8 cellular contexts compared by ENCODE assay signal in the genomic region with DNA sequence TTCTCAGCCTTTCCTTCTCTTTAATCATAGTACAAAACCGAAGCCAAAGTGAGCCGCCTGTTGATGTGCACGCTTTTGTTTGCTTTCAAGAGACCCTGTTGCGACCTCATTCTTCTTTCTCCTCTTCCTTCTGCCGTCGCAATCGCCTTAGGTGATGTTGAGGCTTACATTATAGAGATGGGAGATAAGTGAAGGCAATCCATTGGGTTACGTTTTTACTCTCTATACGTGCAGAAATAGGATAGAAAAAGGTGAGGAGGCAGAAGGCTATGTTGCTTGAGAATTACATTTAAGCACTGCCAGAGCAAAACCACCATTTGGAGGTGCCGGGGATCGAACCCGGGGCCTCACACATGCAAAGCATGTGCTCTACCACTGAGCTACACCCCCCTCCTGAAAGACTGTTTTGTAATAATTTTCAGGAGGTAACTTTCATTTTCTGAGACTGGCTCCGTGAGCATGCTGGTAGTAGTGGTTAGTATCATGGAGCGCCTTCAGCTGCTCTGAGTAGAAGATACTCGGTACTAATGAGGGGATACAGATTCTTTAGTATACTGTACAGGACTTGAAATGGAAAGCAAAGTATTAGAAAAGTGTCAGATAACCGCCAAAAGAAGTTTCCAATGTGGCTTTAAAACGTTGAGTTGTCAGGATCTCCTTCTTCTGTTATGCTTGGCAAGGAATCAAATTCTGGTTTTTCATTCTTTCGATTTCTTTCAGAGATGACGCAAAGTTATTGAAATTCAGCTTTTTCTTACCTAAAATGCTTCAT.
DNase-seq lines count a peak whose midpoint lies in the region; ATAC-seq and TF ChIP-seq lines count a peak whose summit lies in the region.

No MANE protein-coding gene starts in this region.

- H3K27ac Mint-ChIP-seq in activated naive CD8-positive, alpha-beta T cell treated with anti-CD3 and anti-CD28 coated beads, Interleukin-2, amount 50 U/mL, for 24 hours, result peak overlapping the region; percentile 52
- no peak overlapping the region for H3K27ac Mint-ChIP-seq in activated naive CD4-positive, alpha-beta T cell treated with anti-CD3 and anti-CD28 coated beads for 36 hours

- no peaks in the 10 kb centered on the region for H3K9me3 Mint-ChIP-seq in activated naive CD8-positive, alpha-beta T cell treated with anti-CD3 and anti-CD28 coated beads, Interleukin-2, amount 50 U/mL, for 24 hours
- no peaks in the 10 kb centered on the region for H3K9me3 Mint-ChIP-seq in activated naive CD4-positive, alpha-beta T cell treated with anti-CD3 and anti-CD28 coated beads for 36 hours

- WGBS in gastroesophageal sphincter (ENCODE audit: low coverage in 1 of 2), 2 donors, result 24% methylated on average over 10 to 18 of the region's 19 CpGs

- H3K27me3 ChIP-seq in GM06990 (replicated peaks; ENCODE audit: control insufficient read depth, insufficient read depth, low read length) (no peaks in the 10 kb centered on the region), gastroesophageal sphincter (peaks cover 95% of the 10 kb centered on the region)

- H3K4me1 Mint-ChIP-seq in activated naive CD8-positive, alpha-beta T cell treated with anti-CD3 and anti-CD28 coated beads, Interleukin-2, amount 50 U/mL, for 24 hours, result peaks cover 1% of the 10 kb centered on the region
- H3K4me1 Mint-ChIP-seq in activated naive CD4-positive, alpha-beta T cell treated with anti-CD3 and anti-CD28 coated beads for 36 hours (ENCODE audit: low read depth), result no peaks in the 10 kb centered on the region

- TF ChIP-seq CTCF in GM06990 (IDR thresholded peaks at IDR 0.05; ENCODE audit: insufficient read depth, low read length, poor library complexity, severe bottlenecking), result no peak
- no peak for TF ChIP-seq CTCF in NB4 (IDR thresholded peaks at IDR 0.05; ENCODE audit: low read depth, low read length)
- TF ChIP-seq CTCF in gastroesophageal sphincter (IDR thresholded peaks at IDR 0.05), result no peak

- CTCF ChIA-PET in activated naive CD4-positive, alpha-beta T cell treated with anti-CD3 and anti-CD28 coated beads for 36 hours (lab: Charles Lee), result no interaction called here

- peak; percentile 65 for ATAC-seq in activated naive CD8-positive, alpha-beta T cell treated with anti-CD3 and anti-CD28 coated beads, Interleukin-2, amount 50 U/mL, for 24 hours
- no peak for ATAC-seq in gastroesophageal sphincter

- H3K9me3 ChIP-seq in gastroesophageal sphincter, result peaks cover 0 to 14% (median 0%) of the 10 kb centered on the region in 3 donors

- no peaks in the 10 kb centered on the region for H3K36me3 Mint-ChIP-seq in activated naive CD8-positive, alpha-beta T cell treated with anti-CD3 and anti-CD28 coated beads, Interleukin-2, amount 50 U/mL, for 24 hours (ENCODE audit: low read depth)
- peaks cover 2% of the 10 kb centered on the region for H3K36me3 Mint-ChIP-seq in activated naive CD4-positive, alpha-beta T cell treated with anti-CD3 and anti-CD28 coated beads for 36 hours (ENCODE audit: low read depth)

- H3K4me3 ChIP-seq in GM06990 (replicated peaks; ENCODE audit: low read depth, low read length), result 0 out of 2 replicates have a peak overlapping the region, but pooled peaks have one; percentile 14
- peak overlapping the region; percentile 79 for H3K4me3 ChIP-seq in NB4 (ENCODE audit: low read depth, low read length)
- H3K4me3 ChIP-seq in gastroesophageal sphincter, result no peak overlapping the region

- H3K27ac ChIP-seq in gastroesophageal sphincter, result no peak overlapping the region

- peaks cover 43% of the 10 kb centered on the region for H3K27me3 Mint-ChIP-seq in activated naive CD8-positive, alpha-beta T cell treated with anti-CD3 and anti-CD28 coated beads, Interleukin-2, amount 50 U/mL, for 24 hours
- peaks cover 57% of the 10 kb centered on the region for H3K27me3 Mint-ChIP-seq in activated naive CD4-positive, alpha-beta T cell treated with anti-CD3 and anti-CD28 coated beads for 36 hours (ENCODE audit: low read depth)

- no peaks in the 10 kb centered on the region for H3K4me1 ChIP-seq in gastroesophageal sphincter

- no peak for TF ChIP-seq EP300 in gastroesophageal sphincter (IDR thresholded peaks at IDR 0.05)

- intact Hi-C loops in activated naive CD4-positive, alpha-beta T cell treated with anti-CD3 and anti-CD28 coated beads for 36 hours (cut with micrococcal nuclease), result no loop called here

- peak overlapping the region; percentile 42 for H3K4me3 Mint-ChIP-seq in activated naive CD8-positive, alpha-beta T cell treated with anti-CD3 and anti-CD28 coated beads, Interleukin-2, amount 50 U/mL, for 24 hours
- no peak overlapping the region for H3K4me3 Mint-ChIP-seq in activated naive CD4-positive, alpha-beta T cell treated with anti-CD3 and anti-CD28 coated beads for 36 hours

- no peaks in the 10 kb centered on the region for H3K36me3 ChIP-seq in GM06990 (ENCODE audit: control insufficient read depth, insufficient read depth, low read length)
- no peaks in the 10 kb centered on the region for H3K36me3 ChIP-seq in gastroesophageal sphincter

- DNase-seq in GM06990 (ENCODE audit: extremely low read depth, insufficient read length) (peak; percentile 57), NB4 (ENCODE audit: low read depth) (peak; percentile 86), lung microvascular endothelial cell (ENCODE audit: low read depth in 2 of 2) (peak; percentile 10 to 39), hippocampal formation (lab: John Stamatoyannopoulos, UW) (no peak)
- peak; percentile 38 for DNase-seq in activated naive CD8-positive, alpha-beta T cell treated with anti-CD3 and anti-CD28 coated beads, Interleukin-2, amount 50 U/mL, for 24 hours
- DNase-seq in activated naive CD4-positive, alpha-beta T cell treated with anti-CD3 and anti-CD28 coated beads for 36 hours, result no peak
- no peak for DNase-seq in activated CD4-positive, CD25-positive, alpha-beta regulatory T cell (lab: John Stamatoyannopoulos, UW)

- TF ChIP-seq POLR2A in NB4 (IDR thresholded peaks at IDR 0.05; ENCODE audit: extremely low read depth, insufficient read length) (no peak), gastroesophageal sphincter (IDR thresholded peaks at IDR 0.05) (no peak)

Comparison
In these comparisons a context has a peak if more than half of its experiments do, and no peak if none do; other contexts are left out.
1. DNase-seq: peak in GM06990 (single experiment), NB4 (single experiment), activated naive CD8-positive, alpha-beta T cell treated with anti-CD3 and anti-CD28 coated beads, Interleukin-2, amount 50 U/mL, for 24 hours (single experiment) and lung microvascular endothelial cell (2 of 2); none in hippocampal formation (0 of 2), activated naive CD4-positive, alpha-beta T cell treated with anti-CD3 and anti-CD28 coated beads for 36 hours (single experiment) and activated CD4-positive, CD25-positive, alpha-beta regulatory T cell (0 of 4).
2. H3K4me3 ChIP-seq: peak in GM06990 (single experiment) and NB4 (single experiment); none in gastroesophageal sphincter (0 of 2).